Comparison of ENCODE assay signal across 9 cellular contexts in genomic region chr16:89319628-89319882, GRCh38.
A peak's percentile ranks its signal among the peaks of the same experiment; 100 is the strongest.
DNase-seq lines count a peak whose midpoint lies in the region; ATAC-seq, FAIRE-seq and TF ChIP-seq lines count a peak whose summit lies in the region.
"Had no signal": no experiment of that assay in that cellular context is flagged by ENCODE, and none has a peak within 500 bp of the region (broad histone marks: within the 10 kb centered on the region; RNA-seq: fewer than 3 reads in every experiment).

No MANE protein-coding gene starts in this region.

- H3K27me3 ChIP-seq in iPS-15b (ENCODE audit: control insufficient read depth, insufficient read depth, low read length): no peaks in the 10 kb centered on the region
- no peaks in the 10 kb centered on the region for H3K27me3 ChIP-seq in stomach

- H3K4me1 ChIP-seq in iPS-15b (ENCODE audit: control insufficient read depth, insufficient read depth, low read length): peaks cover 30% of the 10 kb centered on the region
- H3K4me1 ChIP-seq in stomach: peaks cover 76 to 100% (median 98%) of the 10 kb centered on the region in 4 donors

- TF ChIP-seq EP300 in stomach (IDR thresholded peaks at IDR 0.05): no peak

- FAIRE-seq in HTR-8/SVneo (lab: Jason Lieb, UNC): no peak

- H3K9me3 Mint-ChIP-seq in activated CD8-positive, alpha-beta memory T cell treated with anti-CD3 and anti-CD28 coated beads, Interleukin-2, amount 10 ng/mL, durations not matched to agents 7 days and 5 days (ENCODE audit: low read depth): no peaks in the 10 kb centered on the region
- no peaks in the 10 kb centered on the region for H3K9me3 Mint-ChIP-seq in activated T-helper 1 cell treated with anti-CD3 and anti-CD28 coated beads, Interleukin-12 subunit alpha, Interleukin-12 subunit beta, Interleukin-2, Interleukin-4 antibody, amounts not matched to agents 30 ng/mL and 10 ng/mL and 1 ng/mL, durations not matched to agents 14 hours and 24 hours and 36 hours

- H3K9me3 ChIP-seq in iPS-15b (ENCODE audit: control insufficient read depth, insufficient read depth, low read length) (no peaks in the 10 kb centered on the region), stomach (no peaks in the 10 kb centered on the region)

- H3K4me3 ChIP-seq in iPS-15b (ENCODE audit: low read depth, low read length) (no peak overlapping the region), stomach (peak overlapping the region in 1 of 4 donors; percentile 32)

- peaks cover 19% of the 10 kb centered on the region for H3K36me3 ChIP-seq in iPS-15b (ENCODE audit: control insufficient read depth, insufficient read depth, low read length)
- peaks cover 4 to 20% (median 11%) of the 10 kb centered on the region in 4 donors for H3K36me3 ChIP-seq in stomach

- H3K27me3 Mint-ChIP-seq in activated CD8-positive, alpha-beta memory T cell treated with anti-CD3 and anti-CD28 coated beads, Interleukin-2, amount 10 ng/mL, durations not matched to agents 7 days and 5 days: no peaks in the 10 kb centered on the region
- no peaks in the 10 kb centered on the region for H3K27me3 Mint-ChIP-seq in activated T-helper 1 cell treated with anti-CD3 and anti-CD28 coated beads, Interleukin-12 subunit alpha, Interleukin-12 subunit beta, Interleukin-2, Interleukin-4 antibody, amounts not matched to agents 30 ng/mL and 10 ng/mL and 1 ng/mL, durations not matched to agents 14 hours and 24 hours and 36 hours (ENCODE audit: insufficient read depth)

- TF ChIP-seq POLR2A in stomach (IDR thresholded peaks at IDR 0.05): no peak

- peaks cover 96% of the 10 kb centered on the region for H3K4me1 Mint-ChIP-seq in activated CD8-positive, alpha-beta memory T cell treated with anti-CD3 and anti-CD28 coated beads, Interleukin-2, amount 10 ng/mL, durations not matched to agents 7 days and 5 days
- H3K4me1 Mint-ChIP-seq in activated T-helper 1 cell treated with anti-CD3 and anti-CD28 coated beads, Interleukin-12 subunit alpha, Interleukin-12 subunit beta, Interleukin-2, Interleukin-4 antibody, amounts not matched to agents 30 ng/mL and 10 ng/mL and 1 ng/mL, durations not matched to agents 14 hours and 24 hours and 36 hours (ENCODE audit: low read depth): peaks cover 88% of the 10 kb centered on the region

- intact Hi-C loops in activated T-helper 1 cell treated with anti-CD3 and anti-CD28 coated beads, Interleukin-12 subunit alpha, Interleukin-12 subunit beta, Interleukin-2, Interleukin-4 antibody, amounts not matched to agents 30 ng/mL and 10 ng/mL and 1 ng/mL, durations not matched to agents 14 hours and 24 hours and 36 hours (cut with micrococcal nuclease): no loop called here
- intact Hi-C loops in stomach (cut with DNase I; ENCODE audit: low total_unique reads): no loop called here

- H3K27ac Mint-ChIP-seq in activated CD8-positive, alpha-beta memory T cell treated with anti-CD3 and anti-CD28 coated beads, Interleukin-2, amount 10 ng/mL, durations not matched to agents 7 days and 5 days: peak overlapping the region; percentile 91
- peak overlapping the region; percentile 81 for H3K27ac Mint-ChIP-seq in activated T-helper 1 cell treated with anti-CD3 and anti-CD28 coated beads, Interleukin-12 subunit alpha, Interleukin-12 subunit beta, Interleukin-2, Interleukin-4 antibody, amounts not matched to agents 30 ng/mL and 10 ng/mL and 1 ng/mL, durations not matched to agents 14 hours and 24 hours and 36 hours

- H3K4me3 Mint-ChIP-seq in activated CD8-positive, alpha-beta memory T cell treated with anti-CD3 and anti-CD28 coated beads, Interleukin-2, amount 10 ng/mL, durations not matched to agents 7 days and 5 days: peak overlapping the region; percentile 69
- H3K4me3 Mint-ChIP-seq in activated T-helper 1 cell treated with anti-CD3 and anti-CD28 coated beads, Interleukin-12 subunit alpha, Interleukin-12 subunit beta, Interleukin-2, Interleukin-4 antibody, amounts not matched to agents 30 ng/mL and 10 ng/mL and 1 ng/mL, durations not matched to agents 14 hours and 24 hours and 36 hours: no peak overlapping the region

- TF ChIP-seq CTCF in stomach (IDR thresholded peaks at IDR 0.05): no peak

- ATAC-seq in activated CD8-positive, alpha-beta memory T cell treated with anti-CD3 and anti-CD28 coated beads, Interleukin-2, amount 10 ng/mL, durations not matched to agents 7 days and 5 days: no peak
- no peak for ATAC-seq in HG03378 (IDR thresholded peaks at IDR 0.05; ENCODE audit: unreplicated experiment)

- H3K27ac ChIP-seq in stomach: peak overlapping the region in 4 of 5 donors; percentile 34 to 78 (median 76)

- 88 to 100% (median 95%) methylated on average over 4 of the region's 4 CpGs for whole genome bisulfite sequencing in stomach, 5 donors

- H3K9ac ChIP-seq in iPS-15b (ENCODE audit: low read depth, low read length): peak overlapping the region; percentile 54

- CTCF ChIA-PET in activated CD8-positive, alpha-beta memory T cell treated with anti-CD3 and anti-CD28 coated beads, Interleukin-2, amount 10 ng/mL, durations not matched to agents 7 days and 5 days (lab: Charles Lee): no interaction called here

- no peak for DNase-seq in activated CD8-positive, alpha-beta memory T cell treated with anti-CD3 and anti-CD28 coated beads, Interleukin-2, amount 10 ng/mL, durations not matched to agents 7 days and 5 days
- no peak for DNase-seq in activated CD8-positive, alpha-beta memory T cell treated with anti-CD3 and anti-CD28 coated beads, Interleukin-2, amount 50 U/mL, for 4 hours
- no peak for DNase-seq in activated T-helper 1 cell treated with anti-CD3 and anti-CD28 coated beads, Interleukin-12 subunit alpha, Interleukin-12 subunit beta, Interleukin-2, Interleukin-4 antibody, amounts not matched to agents 30 ng/mL and 10 ng/mL and 1 ng/mL, durations not matched to agents 14 hours and 24 hours and 36 hours (ENCODE audit: low spot score)
- DNase-seq in stomach (no peak), NCI-H1930 (lab: John Stamatoyannopoulos, UW) (no peak), HTR-8/SVneo (ENCODE audit: insufficient read length, low spot score) (no peak)
- DNase-seq: left colon had no signal

- H3K36me3 Mint-ChIP-seq in activated CD8-positive, alpha-beta memory T cell treated with anti-CD3 and anti-CD28 coated beads, Interleukin-2, amount 10 ng/mL, durations not matched to agents 7 days and 5 days: peaks cover 35% of the 10 kb centered on the region
- peaks cover 13% of the 10 kb centered on the region for H3K36me3 Mint-ChIP-seq in activated T-helper 1 cell treated with anti-CD3 and anti-CD28 coated beads, Interleukin-12 subunit alpha, Interleukin-12 subunit beta, Interleukin-2, Interleukin-4 antibody, amounts not matched to agents 30 ng/mL and 10 ng/mL and 1 ng/mL, durations not matched to agents 14 hours and 24 hours and 36 hours (ENCODE audit: low read depth)
